ENCODE assay signal across 9 cellular contexts in the genomic region with DNA sequence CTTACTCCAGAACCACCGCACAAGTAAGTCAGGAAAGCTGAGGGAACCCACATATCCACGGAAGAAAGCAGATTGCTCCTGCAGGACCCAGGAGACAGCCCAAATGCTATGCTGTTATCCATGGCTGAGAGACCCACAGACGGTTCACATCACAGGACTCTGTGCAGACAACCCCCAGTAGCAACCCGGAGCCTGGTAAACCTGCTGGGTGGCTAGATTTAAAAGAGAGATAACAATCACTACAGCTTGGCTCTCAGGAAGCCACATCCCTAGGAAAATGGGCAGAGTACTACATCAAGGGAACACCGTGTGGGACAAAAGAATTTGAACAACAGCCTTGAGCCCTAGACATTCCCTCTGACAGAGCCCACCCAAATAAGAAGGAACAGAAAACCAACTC. TPM values are rescaled to one million over a fixed set of nuclear protein-coding genes. Genes with fewer than 3 reads are reported as not detected.
"Had no signal": no experiment of that assay in that cellular context is flagged by ENCODE, and none has a peak within 500 bp of the region (broad histone marks: within the 10 kb centered on the region; RNA-seq: fewer than 3 reads in every experiment).

No MANE protein-coding gene starts in this region.

- H3K36me3 ChIP-seq: HAP-1 had no signal

- H3K4me3 ChIP-seq: GM23338, HAP-1, K562 had no signal

- H3K4me2 ChIP-seq: GM23338 had no signal

- H2AFZ ChIP-seq: GM23338 had no signal

- H3K9me3 ChIP-seq: HAP-1 had no signal

- H3K4me1 ChIP-seq: HAP-1 had no signal

- ATAC-seq: GM23338, HCT116, K562 had no signal

- H3K27ac ChIP-seq: HL-60 had no signal

- DNase-seq: H7, IMR-90, KG1 had no signal

RNA-seq across cellular contexts. Expression of gene TRIM42, which starts 13.8 kb away (rescaled TPM):
- total RNA-seq: GM23338, H4, H7, IMR-90, K562 had no signal
